In genomic region chr3:182357928-182358327, GRCh38 we compare ENCODE assay signal across 11 cellular contexts.
"Had no signal": no experiment of that assay in that cellular context is flagged by ENCODE, and none has a peak within 500 bp of the region (broad histone marks: within the 10 kb centered on the region; RNA-seq: fewer than 3 reads in every experiment).

No MANE protein-coding gene starts in this region.

- H3K27me3 ChIP-seq: cardiac muscle cell, right lobe of liver, transverse colon had no signal

- H3K79me2 ChIP-seq: hepatocyte had no signal

- H3K27ac ChIP-seq: cardiac muscle cell, dorsolateral prefrontal cortex, hepatocyte, psoas muscle, right lobe of liver, transverse colon had no signal

- H3K4me3 ChIP-seq: cardiac muscle cell, dorsolateral prefrontal cortex, hepatocyte, psoas muscle, right lobe of liver, transverse colon had no signal

- DNase-seq: activated CD4-positive, alpha-beta memory T cell treated with anti-CD3 and anti-CD28 coated beads for 36 hours; activated CD4-positive, alpha-beta T cell treated with anti-CD3 and anti-CD28 coated beads for 1 hour; activated naive CD4-positive, alpha-beta T cell treated with anti-CD3 and anti-CD28 coated beads, Interleukin-2, amount 50 U/mL, for 16 hours; activated T-cell treated with anti-CD3 and anti-CD28 coated beads, Interleukin-2, amount 50 U/mL, for 24 hours; dorsolateral prefrontal cortex; psoas muscle; right lobe of liver; stimulated activated naive CD8-positive, alpha-beta T cell treated with anti-CD3 and anti-CD28 coated beads, Interleukin-15, Interleukin-2, amounts not matched to agents 100 U/mL and 50 U/mL, for 24 hours; transverse colon had no signal

- H3K4me2 ChIP-seq: hepatocyte had no signal

- H2AFZ ChIP-seq: hepatocyte had no signal

- H3K4me1 ChIP-seq: psoas muscle, right lobe of liver, transverse colon had no signal

- H3K36me3 ChIP-seq: cardiac muscle cell, right lobe of liver, transverse colon had no signal

- H3K9me3 ChIP-seq: psoas muscle, right lobe of liver, transverse colon had no signal
